Comparison of ENCODE assay signal across 8 cellular contexts in the genomic region with DNA sequence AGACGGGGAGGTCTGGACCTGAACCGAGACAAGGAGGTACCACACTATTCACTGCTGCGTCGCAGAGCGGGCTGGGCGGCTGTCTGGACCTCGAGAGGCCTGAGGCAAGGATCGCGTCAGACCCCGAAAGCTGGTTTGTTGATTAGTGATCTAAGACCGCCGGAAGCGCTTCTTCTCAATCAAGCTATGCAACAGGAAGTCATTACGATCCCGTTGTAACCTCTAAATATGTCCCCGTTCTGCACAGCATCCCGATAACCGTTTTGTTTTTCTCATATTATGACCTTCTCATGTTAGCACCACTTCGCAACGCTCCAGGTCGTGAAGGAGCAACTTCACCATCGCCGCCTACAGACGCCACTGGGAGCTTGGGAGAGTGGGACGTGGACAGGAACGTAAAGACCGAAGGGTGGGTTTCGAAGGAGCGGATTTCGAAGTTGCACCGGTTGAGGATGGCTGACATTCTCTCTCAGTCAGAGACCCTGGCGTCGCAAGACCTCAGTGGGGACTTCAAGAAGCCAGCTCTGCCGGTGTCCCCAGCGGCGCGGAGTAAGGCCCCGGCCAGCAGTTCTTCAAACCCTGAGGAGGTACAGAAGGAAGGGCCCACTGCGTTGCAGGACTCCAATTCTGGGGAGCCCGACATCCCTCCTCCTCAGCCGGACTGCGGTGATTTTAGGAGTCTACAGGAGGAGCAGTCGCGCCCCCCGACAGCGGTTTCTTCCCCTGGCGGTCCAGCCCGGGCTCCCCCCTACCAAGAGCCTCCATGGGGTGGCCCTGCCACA. TPM values are rescaled to one million over a fixed set of nuclear protein-coding genes. Genes with fewer than 3 reads are reported as not detected.
DNase-seq lines count a peak whose midpoint lies in the region; ATAC-seq and TF ChIP-seq lines count a peak whose summit lies in the region.

A gene with protein sequence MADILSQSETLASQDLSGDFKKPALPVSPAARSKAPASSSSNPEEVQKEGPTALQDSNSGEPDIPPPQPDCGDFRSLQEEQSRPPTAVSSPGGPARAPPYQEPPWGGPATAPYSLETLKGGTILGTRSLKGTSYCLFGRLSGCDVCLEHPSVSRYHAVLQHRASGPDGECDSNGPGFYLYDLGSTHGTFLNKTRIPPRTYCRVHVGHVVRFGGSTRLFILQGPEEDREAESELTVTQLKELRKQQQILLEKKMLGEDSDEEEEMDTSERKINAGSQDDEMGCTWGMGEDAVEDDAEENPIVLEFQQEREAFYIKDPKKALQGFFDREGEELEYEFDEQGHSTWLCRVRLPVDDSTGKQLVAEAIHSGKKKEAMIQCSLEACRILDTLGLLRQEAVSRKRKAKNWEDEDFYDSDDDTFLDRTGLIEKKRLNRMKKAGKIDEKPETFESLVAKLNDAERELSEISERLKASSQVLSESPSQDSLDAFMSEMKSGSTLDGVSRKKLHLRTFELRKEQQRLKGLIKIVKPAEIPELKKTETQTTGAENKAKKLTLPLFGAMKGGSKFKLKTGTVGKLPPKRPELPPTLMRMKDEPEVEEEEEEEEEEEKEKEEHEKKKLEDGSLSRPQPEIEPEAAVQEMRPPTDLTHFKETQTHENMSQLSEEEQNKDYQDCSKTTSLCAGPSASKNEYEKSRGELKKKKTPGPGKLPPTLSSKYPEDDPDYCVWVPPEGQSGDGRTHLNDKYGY (plus strand): TSS at position 427 of the 782 bp plus-strand sequence. CDS start 26 bp downstream, at position 453.
A gene with protein sequence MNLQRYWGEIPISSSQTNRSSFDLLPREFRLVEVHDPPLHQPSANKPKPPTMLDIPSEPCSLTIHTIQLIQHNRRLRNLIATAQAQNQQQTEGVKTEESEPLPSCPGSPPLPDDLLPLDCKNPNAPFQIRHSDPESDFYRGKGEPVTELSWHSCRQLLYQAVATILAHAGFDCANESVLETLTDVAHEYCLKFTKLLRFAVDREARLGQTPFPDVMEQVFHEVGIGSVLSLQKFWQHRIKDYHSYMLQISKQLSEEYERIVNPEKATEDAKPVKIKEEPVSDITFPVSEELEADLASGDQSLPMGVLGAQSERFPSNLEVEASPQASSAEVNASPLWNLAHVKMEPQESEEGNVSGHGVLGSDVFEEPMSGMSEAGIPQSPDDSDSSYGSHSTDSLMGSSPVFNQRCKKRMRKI (minus strand): TSS at position 152 of the 782 bp plus-strand sequence. CDS start 1,422 bp downstream, outside the sequence.

- H3K4me3 ChIP-seq in WI38 (ENCODE audit: low read depth, low read length) (peak within 1 kb of the TSS; percentile 96), cardiac fibroblast (replicated peaks in 1 of 2; ENCODE audit: low read depth in 2 of 2, low read length in 2 of 2) (peak within 1 kb of the TSS; percentile 96 to 98)

- H3K9me3 Mint-ChIP-seq in immature natural killer cell = no peaks in the 10 kb centered on the region

- peak; percentile 53 for ATAC-seq in GM18861 (IDR thresholded peaks at IDR 0.05; ENCODE audit: unreplicated experiment)
- peak; percentile 48 for ATAC-seq in HG03108 (IDR thresholded peaks at IDR 0.05; ENCODE audit: unreplicated experiment)

- peaks cover 20 to 39% (median 20%) of the 10 kb centered on the region in 3 donors for H3K36me3 Mint-ChIP-seq in immature natural killer cell

- H3K27me3 Mint-ChIP-seq in immature natural killer cell (ENCODE audit: low read depth in 3 of 3) = peaks cover 5 to 9% (median 8%) of the 10 kb centered on the region in 3 donors

- peak within 1 kb of the TSS; percentile 96 to 100 (median 99) for H3K27ac Mint-ChIP-seq in immature natural killer cell

- DNase-seq in 8988T (peak; percentile 37), NCI-H2196 treated with DMSO at 0.1 percent for 48 hours (lab: John Stamatoyannopoulos, UW; ENCODE audit: unreplicated experiment) (peak; percentile 69), cardiac fibroblast (ENCODE audit: low read depth in 2 of 2) (peak; percentile 90 to 93), immature natural killer cell (peak; percentile 81 to 85 (median 85)), smooth muscle cell of the brain vasculature (ENCODE audit: low read depth, low spot score) (peak; percentile 77)

- peak within 1 kb of the TSS; percentile 99 to 100 (median 100) for H3K4me3 Mint-ChIP-seq in immature natural killer cell

- TF ChIP-seq CTCF in WI38 (IDR thresholded peaks at IDR 0.05; ENCODE audit: low read depth, low read length) (no peak), cardiac fibroblast (IDR thresholded peaks at IDR 0.05; ENCODE audit: low read depth, low read length) (peak; percentile 4)

- H3K4me1 Mint-ChIP-seq in immature natural killer cell = peaks cover 53 to 72% of the 10 kb centered on the region in 2 donors

RNA-seq across cellular contexts. Expression of the first gene that starts in this region (rescaled TPM):
- 10 to 100 TPM; 23.9 to 29.6 (median 27.6) TPM for polyA plus RNA-seq in immature natural killer cell

RNA-seq across cellular contexts. Expression of the second gene that starts in this region (rescaled TPM):
- 10 to 100 TPM; 16.1 to 26.5 (median 17.6) TPM for polyA plus RNA-seq in immature natural killer cell

Comparison
In these comparisons a context has a peak if more than half of its experiments do, and no peak if none do; other contexts are left out.
1. Peak in every context shown above with its lines: DNase-seq, ATAC-seq and H3K4me3 ChIP-seq.
2. DNase-seq: peak in every context shown above with its lines; median percentile 92 in cardiac fibroblast; 85 in immature natural killer cell; 77 in smooth muscle cell of the brain vasculature; 69 in NCI-H2196 treated with DMSO at 0.1 percent for 48 hours; 37 in 8988T.